In genomic region chr4:185318679-185319078, GRCh38 we compare ENCODE assay signal across 1 cellular context.
TF ChIP-seq lines count a peak whose summit lies in the region.

No MANE protein-coding gene starts in this region.

TF ChIP-seq in HepG2, 621 proteins besides CTCF, POLR2A, EP300 and RAD21 (continued from another document and continues in another):
- TF ChIP-seq CEBPZ (IDR thresholded peaks at IDR 0.05; ENCODE audit: low read length) (no peak), PHB2 (IDR thresholded peaks at IDR 0.05; ENCODE audit: partially characterized antibody) (no peak), ZSCAN5A (CRISPR knock-in tag; IDR thresholded peaks at IDR 0.05; ENCODE audit: borderline replicate concordance) (no peak), ZNF788 (CRISPR knock-in tag; IDR thresholded peaks at IDR 0.05; ENCODE audit: borderline replicate concordance) (no peak), SMARCC2 (IDR thresholded peaks at IDR 0.05) (no peak), AGO1 (IDR thresholded peaks at IDR 0.05; ENCODE audit: low read depth, low read length, poor library complexity, severe bottlenecking) (no peak), HNRNPH1 (optimal IDR thresholded peaks at IDR 0.05; ENCODE audit: low read depth, low read length) (no peak), ZUFSP (CRISPR knock-in tag; IDR thresholded peaks at IDR 0.05; ENCODE audit: borderline replicate concordance) (no peak), NR3C1 (CRISPR knock-in tag; IDR thresholded peaks at IDR 0.05) (no peak), SRSF1 (optimal IDR thresholded peaks at IDR 0.05; ENCODE audit: low read depth, low read length) (no peak), SALL2 (CRISPR knock-in tag; IDR thresholded peaks at IDR 0.05) (no peak), ZNF879 (CRISPR knock-in tag; IDR thresholded peaks at IDR 0.05) (no peak), ZNF414 (CRISPR knock-in tag; IDR thresholded peaks at IDR 0.05) (no peak), ZNF790 (CRISPR knock-in tag; IDR thresholded peaks at IDR 0.05; ENCODE audit: borderline replicate concordance) (no peak), ZBTB43 (CRISPR knock-in tag; conservative IDR thresholded peaks at IDR 0.05) (no peak), ZNF597 (CRISPR knock-in tag; IDR thresholded peaks at IDR 0.05) (no peak), MTF2 (CRISPR knock-in tag; IDR thresholded peaks at IDR 0.05; ENCODE audit: borderline replicate concordance) (no peak), SETDB1 (CRISPR knock-in tag; IDR thresholded peaks at IDR 0.05; ENCODE audit: borderline replicate concordance) (no peak), ZNF549 (CRISPR knock-in tag; IDR thresholded peaks at IDR 0.05) (no peak), SAFB2 (CRISPR knock-in tag; IDR thresholded peaks at IDR 0.05; ENCODE audit: borderline replicate concordance, low read depth) (no peak), NFE2L2 (IDR thresholded peaks at IDR 0.05; ENCODE audit: low read length) (peak; percentile 83), ZNF382 (CRISPR knock-in tag; IDR thresholded peaks at IDR 0.05; ENCODE audit: borderline replicate concordance) (no peak), GFI1 (CRISPR knock-in tag; IDR thresholded peaks at IDR 0.05; ENCODE audit: borderline replicate concordance) (no peak), ZNF547 (CRISPR knock-in tag; IDR thresholded peaks at IDR 0.05) (no peak), TOE1 (CRISPR knock-in tag; IDR thresholded peaks at IDR 0.05) (no peak), U2AF2 (IDR thresholded peaks at IDR 0.05; ENCODE audit: low read depth, low read length) (no peak), ELF4 (CRISPR knock-in tag; IDR thresholded peaks at IDR 0.05; ENCODE audit: borderline replicate concordance) (no peak), ZNF101 (CRISPR knock-in tag; IDR thresholded peaks at IDR 0.05; ENCODE audit: borderline replicate concordance, low read depth) (no peak), PHF5A (CRISPR knock-in tag; IDR thresholded peaks at IDR 0.05; ENCODE audit: low read depth, unreplicated experiment) (no peak), MEIS2 (CRISPR knock-in tag; IDR thresholded peaks at IDR 0.05) (no peak), MTF1 (CRISPR knock-in tag; IDR thresholded peaks at IDR 0.05) (no peak), TFDP2 (CRISPR knock-in tag; IDR thresholded peaks at IDR 0.05) (0 out of 2 replicates have a peak, but pooled peaks have one; percentile 40), PAWR (CRISPR knock-in tag; IDR thresholded peaks at IDR 0.05; ENCODE audit: borderline replicate concordance) (no peak), IKZF5 (CRISPR knock-in tag; IDR thresholded peaks at IDR 0.05) (0 out of 2 replicates have a peak, but pooled peaks have one; percentile 20), IRF2 (CRISPR knock-in tag; IDR thresholded peaks at IDR 0.05) (peak; percentile 65), XRCC5 (optimal IDR thresholded peaks at IDR 0.05; ENCODE audit: low read length) (no peak), ZNF276 (CRISPR knock-in tag; IDR thresholded peaks at IDR 0.05; ENCODE audit: low read depth) (no peak), SNAPC4 (CRISPR knock-in tag; IDR thresholded peaks at IDR 0.05) (no peak), KAT8 (CRISPR knock-in tag; IDR thresholded peaks at IDR 0.05) (peak; percentile 74), GZF1 (CRISPR knock-in tag; IDR thresholded peaks at IDR 0.05) (no peak), ZNF614 (CRISPR knock-in tag; IDR thresholded peaks at IDR 0.05; ENCODE audit: borderline replicate concordance) (peak; percentile 90; the same call in 1 of the 2 replicates), FOXJ3 (CRISPR knock-in tag; IDR thresholded peaks at IDR 0.05; ENCODE audit: borderline replicate concordance) (no peak; the same call in 1 of the 2 replicates), ZNF878 (CRISPR knock-in tag; IDR thresholded peaks at IDR 0.05) (peak; percentile 39; the same call in 1 of the 2 replicates), ZNF576 (CRISPR knock-in tag; IDR thresholded peaks at IDR 0.05) (no peak), NR2F6 (IDR thresholded peaks at IDR 0.05) (no peak), NR2F6 (CRISPR knock-in tag; IDR thresholded peaks at IDR 0.05) (peak; percentile 57), SMAD9 (CRISPR knock-in tag; IDR thresholded peaks at IDR 0.05) (no peak), TOPORS (CRISPR knock-in tag; IDR thresholded peaks at IDR 0.05) (no peak)
